ENCODE assay signal across 12 cellular contexts in the genomic region with DNA sequence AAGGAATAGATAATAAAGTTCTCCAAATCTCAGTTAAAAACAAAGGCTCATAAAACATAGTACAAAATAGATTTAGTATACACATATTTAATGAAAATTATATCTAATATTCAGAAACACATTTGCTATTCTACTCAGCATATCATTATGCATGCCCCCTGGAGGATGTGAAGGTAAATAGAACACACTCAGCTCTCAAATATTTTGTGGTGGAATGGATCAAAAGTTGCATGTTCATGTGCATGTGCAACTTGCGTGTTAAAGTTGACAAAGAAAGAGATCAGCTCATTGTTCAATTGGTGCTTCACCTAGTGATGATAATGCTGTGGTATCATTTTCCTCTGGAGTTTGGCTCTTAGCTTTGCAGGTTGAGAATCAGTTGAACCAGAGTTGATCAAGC. TPM values are rescaled to one million over a fixed set of nuclear protein-coding genes. Genes with fewer than 3 reads are reported as not detected.
DNase-seq lines count a peak whose midpoint lies in the region; ATAC-seq and TF ChIP-seq lines count a peak whose summit lies in the region.
"Had no signal": no experiment of that assay in that cellular context is flagged by ENCODE, and none has a peak within 500 bp of the region (broad histone marks: within the 10 kb centered on the region; RNA-seq: fewer than 3 reads in every experiment).

No MANE protein-coding gene starts in this region.

- CTCF ChIA-PET in BJ (lab: Yijun Ruan, JAX), result interaction anchor here (0.8 kb wide), 1 partner anchor 11 kb away, joined by 3 read pairs; no protein-coding TSS in a partner anchor
- CTCF ChIA-PET in activated naive CD4-positive, alpha-beta T cell treated with anti-CD3 and anti-CD28 coated beads for 36 hours (lab: Charles Lee), result interaction anchor here (0.7 kb wide), 1 partner anchor 857 kb away, joined by 3 read pairs; no protein-coding TSS in a partner anchor

- H3K36me3 ChIP-seq in BJ (ENCODE audit: control insufficient read depth, insufficient read depth, low read length), result no peaks in the 10 kb centered on the region
- no peaks in the 10 kb centered on the region for H3K36me3 ChIP-seq in upper lobe of left lung

- DNase-seq in BJ (ENCODE audit: low read depth), result no peak
- DNase-seq in HFF-Myc (ENCODE audit: extremely low read depth, low read depth), result no peak
- DNase-seq in iris pigment epithelial cell (ENCODE audit: low read depth), result peak; percentile 47
- DNase-seq in activated naive CD4-positive, alpha-beta T cell treated with anti-CD3 and anti-CD28 coated beads for 36 hours, result no peak
- no peak for DNase-seq in NCI-H1436 treated with DMSO at 0.1 percent for 48 hours (lab: John Stamatoyannopoulos, UW)
- DNase-seq in upper lobe of left lung, result no peak
- DNase-seq: effector CD8-positive, alpha-beta T cell; NK-92 treated with Interleukin-12 subunit alpha and Interleukin-12 subunit beta, amount 100 ng/mL, for 24 hours; posterior cingulate gyrus had no signal

- no peaks in the 10 kb centered on the region for H3K9me3 Mint-ChIP-seq in activated naive CD4-positive, alpha-beta T cell treated with anti-CD3 and anti-CD28 coated beads for 36 hours

- WGBS in upper lobe of left lung, 2 donors, result 72 to 89% methylated on average over 1 of the region's 1 CpG

- no peak for TF ChIP-seq POLR2A in upper lobe of left lung (IDR thresholded peaks at IDR 0.05)

- TF ChIP-seq EP300 in upper lobe of left lung (IDR thresholded peaks at IDR 0.05), result no peak

- intact Hi-C loops in activated naive CD4-positive, alpha-beta T cell treated with anti-CD3 and anti-CD28 coated beads for 36 hours (cut with micrococcal nuclease), result loop anchor here (2.0 to 10.0 kb wide), 4 partner anchors 304 to 1958 kb away; partner anchors contain the start of gene HFM1

- no peak overlapping the region for H3K27ac Mint-ChIP-seq in activated naive CD4-positive, alpha-beta T cell treated with anti-CD3 and anti-CD28 coated beads for 36 hours

- H3K27ac ChIP-seq in VCaP (peak overlapping the region; percentile 50), upper lobe of left lung (no peak overlapping the region)
- H3K27ac ChIP-seq: KMS-11 had no signal

- H3K4me1 Mint-ChIP-seq in activated naive CD4-positive, alpha-beta T cell treated with anti-CD3 and anti-CD28 coated beads for 36 hours (ENCODE audit: low read depth), result peaks cover 38% of the 10 kb centered on the region

- H3K9me3 ChIP-seq in upper lobe of left lung, result no peaks in the 10 kb centered on the region

- H3K27me3 ChIP-seq in BJ (ENCODE audit: control insufficient read depth, insufficient read depth, low read length), result no peaks in the 10 kb centered on the region
- no peaks in the 10 kb centered on the region for H3K27me3 ChIP-seq in upper lobe of left lung

- no peaks in the 10 kb centered on the region for H3K36me3 Mint-ChIP-seq in activated naive CD4-positive, alpha-beta T cell treated with anti-CD3 and anti-CD28 coated beads for 36 hours (ENCODE audit: low read depth)

- no peak for ATAC-seq in GM21717 (IDR thresholded peaks at IDR 0.05; ENCODE audit: unreplicated experiment)
- no peak for ATAC-seq in upper lobe of left lung (ENCODE audit: low FRiP score in 2 of 2)

- POLR2A ChIA-PET in BJ (lab: Charles Lee), result no interaction called here

- no peak overlapping the region for H3K4me3 Mint-ChIP-seq in activated naive CD4-positive, alpha-beta T cell treated with anti-CD3 and anti-CD28 coated beads for 36 hours

- H3K4me3 ChIP-seq in BJ (ENCODE audit: low read depth, low read length), result no peak overlapping the region
- no peak overlapping the region for H3K4me3 ChIP-seq in HFF-Myc (replicated peaks; ENCODE audit: low read depth, low read length)
- H3K4me3 ChIP-seq in upper lobe of left lung, result no peak overlapping the region

- H3K4me1 ChIP-seq in upper lobe of left lung, result peaks cover 8 to 9% (median 8%) of the 10 kb centered on the region in 4 donors

- peaks cover 9% of the 10 kb centered on the region for H3K27me3 Mint-ChIP-seq in activated naive CD4-positive, alpha-beta T cell treated with anti-CD3 and anti-CD28 coated beads for 36 hours (ENCODE audit: low read depth)

- TF ChIP-seq CTCF in BJ (IDR thresholded peaks at IDR 0.05; ENCODE audit: insufficient read depth, low read depth, low read length) (peak; percentile 43), HFF-Myc (IDR thresholded peaks at IDR 0.05; ENCODE audit: low read depth, low read length, missing control alignments) (peak; percentile 18), VCaP (conservative IDR thresholded peaks at IDR 0.05) (no peak; the same call in 1 of the 2 replicates), upper lobe of left lung (IDR thresholded peaks at IDR 0.05) (no peak)

RNA-seq across cellular contexts. Expression of gene ZNF644, which starts 4.9 kb away (rescaled TPM):
- 7.3 and 15.5 TPM in 2 replicates for polyA plus RNA-seq in BJ (2011; rRNA removed)
- polyA minus RNA-seq in BJ (2011; rRNA and poly(A)+ RNA removed), result 21.7 and 27.1 TPM in 2 replicates
- 10 to 100 TPM; 42.4 to 42.8 TPM for total RNA-seq in activated naive CD4-positive, alpha-beta T cell treated with anti-CD3 and anti-CD28 coated beads for 36 hours
- total RNA-seq in upper lobe of left lung, result 100 to 1,000 TPM in 1 of 6 donors, 10 to 100 TPM in 5; 36.7 to 111 (median 42.9) TPM

Comparison
In these comparisons a context has a peak if more than half of its experiments do, and no peak if none do; other contexts are left out.
1. CTCF ChIP-seq: peak in BJ (single experiment) and HFF-Myc (single experiment); none in VCaP (single experiment) and upper lobe of left lung (0 of 6).